Comparison of ENCODE assay signal across 2 cellular contexts in genomic region chr2:26763019-26763418, GRCh38.
TF ChIP-seq lines count a peak whose summit lies in the region.

No MANE protein-coding gene starts in this region.

TF ChIP-seq in IMR-90, 13 proteins besides CTCF, POLR2A, EP300 and RAD21:
- TF ChIP-seq RCOR1 (IDR thresholded peaks at IDR 0.05; ENCODE audit: insufficient replicate concordance, low read length) (no peak), USF2 (IDR thresholded peaks at IDR 0.05; ENCODE audit: low read depth, low read length) (no peak), MAZ (IDR thresholded peaks at IDR 0.05; ENCODE audit: borderline replicate concordance, low read depth, low read length) (no peak), NFE2L2 (IDR thresholded peaks at IDR 0.05; ENCODE audit: low read depth, low read length) (no peak), BHLHE40 (IDR thresholded peaks at IDR 0.05; ENCODE audit: low read depth, low read length) (no peak), FOS (IDR thresholded peaks at IDR 0.05; ENCODE audit: low read depth, low read length) (no peak), CHD1 (IDR thresholded peaks at IDR 0.05; ENCODE audit: low read depth, low read length) (no peak), CEBPB (IDR thresholded peaks at IDR 0.05; ENCODE audit: low read depth, low read length) (no peak), MXI1 (IDR thresholded peaks at IDR 0.05; ENCODE audit: borderline replicate concordance, low read depth, low read length) (no peak), SMC3 (IDR thresholded peaks at IDR 0.05; ENCODE audit: low read depth, low read length) (no peak), ELK1 (IDR thresholded peaks at IDR 0.05; ENCODE audit: borderline replicate concordance, low read depth, low read length) (no peak), RFX5 (IDR thresholded peaks at IDR 0.05; ENCODE audit: low read depth, low read length) (no peak), MAFK (IDR thresholded peaks at IDR 0.05; ENCODE audit: low read depth, low read length) (no peak)

TF ChIP-seq in GM12878, 131 proteins besides CTCF, POLR2A, EP300 and RAD21:
- no peak for TF ChIP-seq CHD1 (IDR thresholded peaks at IDR 0.05; ENCODE audit: low read depth, low read length)
- TF ChIP-seq MEF2B (IDR thresholded peaks at IDR 0.05; ENCODE audit: partially characterized antibody, poor library complexity, severe bottlenecking): no peak
- TF ChIP-seq PKNOX1 (IDR thresholded peaks at IDR 0.05): no peak
- no peak for TF ChIP-seq RFX5 (IDR thresholded peaks at IDR 0.05; ENCODE audit: low read depth, low read length)
- no peak for TF ChIP-seq SREBF2 (IDR thresholded peaks at IDR 0.05; ENCODE audit: low read length)
- no peak for TF ChIP-seq YY1 (IDR thresholded peaks at IDR 0.05; ENCODE audit: low read depth, low read length)
- no peak for TF ChIP-seq BMI1 (IDR thresholded peaks at IDR 0.05; ENCODE audit: borderline replicate concordance)
- no peak for TF ChIP-seq HDAC6 (IDR thresholded peaks at IDR 0.05; ENCODE audit: unreplicated experiment)
TF ChIP-seq in GM12878: peak in this region for 0.
